ENCODE assay signal across 16 cellular contexts in genomic region chr16:58265480-58266052, GRCh38. TPM values are rescaled to one million over a fixed set of nuclear protein-coding genes. Genes with fewer than 3 reads are reported as not detected.
DNase-seq lines count a peak whose midpoint lies in the region; ATAC-seq and TF ChIP-seq lines count a peak whose summit lies in the region.
"Had no signal": no experiment of that assay in that cellular context is flagged by ENCODE, and none has a peak within 500 bp of the region (broad histone marks: within the 10 kb centered on the region; RNA-seq: fewer than 3 reads in every experiment).

No MANE protein-coding gene starts in this region.

- H3K4me1 ChIP-seq in OCI-LY3 (ENCODE audit: low read length) (peaks cover 8% of the 10 kb centered on the region), osteoblast (ENCODE audit: insufficient read depth, low read length) (peaks cover 6% of the 10 kb centered on the region)

- no peaks in the 10 kb centered on the region for H3K9me3 ChIP-seq in OCI-LY3 (ENCODE audit: insufficient read depth, low read length)
- H3K9me3 ChIP-seq in osteoblast (ENCODE audit: low read depth, low read length), result no peaks in the 10 kb centered on the region

- peaks cover 10% of the 10 kb centered on the region for H3K27me3 Mint-ChIP-seq in central memory CD8-positive, alpha-beta T cell
- H3K27me3 Mint-ChIP-seq: activated naive CD8-positive, alpha-beta T cell had no signal

- peak; percentile 54 for ATAC-seq in central memory CD8-positive, alpha-beta T cell (replicated peaks; ENCODE audit: extremely low read depth, poor library complexity, severe bottlenecking)
- ATAC-seq in activated CD4-positive, CD25-positive, alpha-beta regulatory T cell treated with anti-CD3 and anti-CD28 coated beads, Interleukin-2, amount 50 U/mL, for 24 hours, result no peak

- no peak overlapping the region for H2AFZ ChIP-seq in OCI-LY3 (ENCODE audit: low read depth, low read length)
- peak overlapping the region; percentile 91 for H2AFZ ChIP-seq in osteoblast (ENCODE audit: low read length)

- H3K27ac Mint-ChIP-seq in central memory CD8-positive, alpha-beta T cell (ENCODE audit: low read depth), result peak overlapping the region; percentile 83

- H3K36me3 Mint-ChIP-seq in central memory CD8-positive, alpha-beta T cell (ENCODE audit: insufficient read depth), result peaks cover 4% of the 10 kb centered on the region

- H4K20me1 ChIP-seq in OCI-LY3 (ENCODE audit: insufficient read depth, low read length), result no peaks in the 10 kb centered on the region
- no peaks in the 10 kb centered on the region for H4K20me1 ChIP-seq in osteoblast (ENCODE audit: insufficient read depth, low read length)

- H3K4me3 ChIP-seq in OCI-LY3 (ENCODE audit: low read length), result no peak overlapping the region
- H3K4me3 ChIP-seq in osteoblast (ENCODE audit: insufficient read depth, low read length), result no peak overlapping the region
- H3K4me3 ChIP-seq: lung had no signal

- no peak for TF ChIP-seq CTCF in OCI-LY3 (IDR thresholded peaks at IDR 0.05; ENCODE audit: low read depth, low read length)
- no peak for TF ChIP-seq CTCF in osteoblast (IDR thresholded peaks at IDR 0.05; ENCODE audit: extremely low read depth, low read depth, low read length)

- H3K4me3 Mint-ChIP-seq in central memory CD8-positive, alpha-beta T cell, result no peak overlapping the region
- H3K4me3 Mint-ChIP-seq: activated naive CD8-positive, alpha-beta T cell had no signal

- H3K27me3 ChIP-seq in OCI-LY3 (ENCODE audit: low read depth, low read length), result no peaks in the 10 kb centered on the region
- no peaks in the 10 kb centered on the region for H3K27me3 ChIP-seq in osteoblast (ENCODE audit: insufficient read depth, low read length)

- H3K79me2 ChIP-seq in OCI-LY3 (ENCODE audit: low read length) (no peaks in the 10 kb centered on the region), osteoblast (ENCODE audit: insufficient read depth, low read length) (no peaks in the 10 kb centered on the region)

- H3K4me1 Mint-ChIP-seq in central memory CD8-positive, alpha-beta T cell, result peaks cover 13% of the 10 kb centered on the region

- H3K4me2 ChIP-seq in OCI-LY3 (ENCODE audit: low read length) (no peak overlapping the region), osteoblast (ENCODE audit: insufficient read depth, low read length) (no peak overlapping the region)

- no peak overlapping the region for H3K9ac ChIP-seq in OCI-LY3 (ENCODE audit: low read length)

- H3K36me3 ChIP-seq in OCI-LY3 (replicated peaks; ENCODE audit: low read depth, low read length), result peaks cover 27% of the 10 kb centered on the region
- peaks cover 3% of the 10 kb centered on the region for H3K36me3 ChIP-seq in osteoblast (ENCODE audit: insufficient read depth, low read length)

- 0 out of 2 replicates have a peak overlapping the region, but pooled peaks have one; percentile 35 for H3K27ac ChIP-seq in OCI-LY3 (ENCODE audit: low read length)
- no peak overlapping the region for H3K27ac ChIP-seq in osteoblast (ENCODE audit: low read depth, low read length)

- H3K9me3 Mint-ChIP-seq in central memory CD8-positive, alpha-beta T cell, result no peaks in the 10 kb centered on the region

- DNase-seq in GF-D8 (lab: John Stamatoyannopoulos, UW), result peak; percentile 54
- no peak for DNase-seq in central memory CD8-positive, alpha-beta T cell (ENCODE audit: low spot score in 2 of 2)
- no peak for DNase-seq in osteoblast (ENCODE audit: insufficient read length, low spot score, missing footprints)
- DNase-seq in NCI-H748 treated with DMSO at 0.1 percent for 48 hours (lab: John Stamatoyannopoulos, UW), result no peak
- no peak for DNase-seq in AG08396 (ENCODE audit: low spot score)
- DNase-seq in NCI-H2107 treated with DMSO at 0.1 percent for 48 hours (lab: John Stamatoyannopoulos, UW; ENCODE audit: unreplicated experiment), result no peak
- DNase-seq: activated CD4-positive, CD25-positive, alpha-beta regulatory T cell; activated CD8-positive, alpha-beta memory T cell treated with anti-CD3 and anti-CD28 coated beads, Interleukin-2, amount 50 U/mL, for 48 hours; AML-193; DMS79 treated with DMSO at 0.1 percent for 48 hours; NCI-H2081 treated with DMSO at 0.1 percent for 48 hours; NCI-H82 had no signal

RNA-seq across cellular contexts. Expression of gene PRSS54, which starts 29.3 kb away (rescaled TPM):
- total RNA-seq in osteoblast, result not detected in 2 replicates
- total RNA-seq: lung had no signal
